ENCODE assay signal across 18 cellular contexts in genomic region chr18:12479982-12480381, GRCh38.
A peak's percentile ranks its signal among the peaks of the same experiment; 100 is the strongest.
DNase-seq lines count a peak whose midpoint lies in the region; ATAC-seq and TF ChIP-seq lines count a peak whose summit lies in the region.
"Had no signal": no experiment of that assay in that cellular context is flagged by ENCODE, and none has a peak within 500 bp of the region (broad histone marks: within the 10 kb centered on the region; RNA-seq: fewer than 3 reads in every experiment).

No MANE protein-coding gene starts in this region.

- DNase-seq in GM23338 (ENCODE audit: low spot score) (no peak), amniotic epithelial cell (ENCODE audit: low read depth) (peak; percentile 23), GDM1 (lab: John Stamatoyannopoulos, UW) (no peak), coronary artery (ENCODE audit: low spot score) (no peak)
- DNase-seq: AML-193; Caco-2; Calu3; CD4-positive, alpha-beta T cell; CD8-positive, alpha-beta T cell; DMS79 treated with DMSO at 0.1 percent for 48 hours had no signal

- peaks cover 2% of the 10 kb centered on the region for H3K27me3 Mint-ChIP-seq in GM23338 (ENCODE audit: insufficient read depth, low read depth, poor library complexity)
- H3K27me3 Mint-ChIP-seq: B cell; CD4-positive, alpha-beta T cell had no signal

- peaks cover 4% of the 10 kb centered on the region; the same call in 1 of the 3 replicates for H3K36me3 Mint-ChIP-seq in GM23338 (ENCODE audit: low read depth)
- H3K36me3 Mint-ChIP-seq: CD8-positive, alpha-beta T cell had no signal

- H3K4me2 ChIP-seq in GM23338, result no peak overlapping the region
- H3K4me2 ChIP-seq: A549; BLaER1 treated with 17β-estradiol and CSF1 and Interleukin-3, amounts not matched to agents 10 nM and 100 nM had no signal

- H3K4me1 Mint-ChIP-seq in GM23338, result peaks cover 30% of the 10 kb centered on the region
- H3K4me1 Mint-ChIP-seq: B cell had no signal

- no peak overlapping the region for H2AFZ ChIP-seq in GM23338

- no peaks in the 10 kb centered on the region for H3K36me3 ChIP-seq in GM23338 (ENCODE audit: insufficient read depth)

- ATAC-seq in GM23338, result no peak
- ATAC-seq in HG03095 (IDR thresholded peaks at IDR 0.05; ENCODE audit: unreplicated experiment), result no peak
- ATAC-seq: A549; CD8-positive, alpha-beta T cell; GM12878 had no signal

- H4K20me1 ChIP-seq in GM23338 (replicated peaks; ENCODE audit: insufficient read depth), result no peaks in the 10 kb centered on the region
- H4K20me1 ChIP-seq: BLaER1 treated with 17β-estradiol and CSF1 and Interleukin-3, amounts not matched to agents 10 nM and 100 nM had no signal

- H3K27ac Mint-ChIP-seq in GM23338, result peak overlapping the region; percentile 56; the same call in 1 of the 2 replicates
- H3K27ac Mint-ChIP-seq: B cell; CD4-positive, alpha-beta T cell; CD8-positive, alpha-beta T cell had no signal

- no peaks in the 10 kb centered on the region for H3K27me3 ChIP-seq in GM23338 (ENCODE audit: insufficient read depth)
- H3K27me3 ChIP-seq: BLaER1 treated with 17β-estradiol and CSF1 and Interleukin-3, amounts not matched to agents 10 nM and 100 nM had no signal

- no peaks in the 10 kb centered on the region for H3K9me3 Mint-ChIP-seq in GM23338
- H3K9me3 Mint-ChIP-seq: CD4-positive, alpha-beta T cell; CD8-positive, alpha-beta T cell had no signal

- H3K27ac ChIP-seq in GM23338 (ENCODE audit: low read depth) (peak overlapping the region; percentile 10; the same call in 1 of the 2 replicates), VCaP (peak overlapping the region; percentile 8; the same call in 1 of the 2 replicates), coronary artery (no peak overlapping the region)
- H3K27ac ChIP-seq: 22Rv1; A549; BLaER1 treated with 17β-estradiol and CSF1 and Interleukin-3, amounts not matched to agents 10 nM and 100 nM; C4-2B had no signal

- H3K4me3 ChIP-seq in GM23338 (no peak overlapping the region), coronary artery (no peak overlapping the region)
- H3K4me3 ChIP-seq: A549; BLaER1 treated with 17β-estradiol and CSF1 and Interleukin-3, amounts not matched to agents 10 nM and 100 nM; GM12878 had no signal

- H3K9me2 ChIP-seq in GM23338 (ENCODE audit: insufficient read depth), result no peaks in the 10 kb centered on the region

- H3K4me1 ChIP-seq in GM23338 (ENCODE audit: insufficient read depth), result peaks cover 9% of the 10 kb centered on the region
- H3K4me1 ChIP-seq: A549, Caco-2 had no signal

- TF ChIP-seq CTCF in GM23338 (conservative IDR thresholded peaks at IDR 0.05; ENCODE audit: low read depth in 2 of 2) (no peak), VCaP (conservative IDR thresholded peaks at IDR 0.05) (no peak), coronary artery (IDR thresholded peaks at IDR 0.05) (no peak)

- no peaks in the 10 kb centered on the region for H3F3A ChIP-seq in GM23338 (replicated peaks; ENCODE audit: low read depth)

- H3K4me3 Mint-ChIP-seq in GM23338, result no peak overlapping the region
- H3K4me3 Mint-ChIP-seq: B cell; CD4-positive, alpha-beta T cell; CD8-positive, alpha-beta T cell had no signal

- H3K79me2 ChIP-seq in GM23338 (replicated peaks; ENCODE audit: insufficient read depth), result no peaks in the 10 kb centered on the region

TF ChIP-seq in GM23338, 12 proteins besides CTCF, POLR2A, EP300 and RAD21:
- TF ChIP-seq JUNB (IDR thresholded peaks at IDR 0.05; ENCODE audit: unreplicated experiment), result no peak

Comparison
In these comparisons a context has a peak if more than half of its experiments do, and no peak if none do; other contexts are left out.
1. H3K27ac ChIP-seq: peak in GM23338 (single experiment) and VCaP (single experiment); none in coronary artery (0 of 2).